ENCODE assay signal across 19 cellular contexts in the genomic region with DNA sequence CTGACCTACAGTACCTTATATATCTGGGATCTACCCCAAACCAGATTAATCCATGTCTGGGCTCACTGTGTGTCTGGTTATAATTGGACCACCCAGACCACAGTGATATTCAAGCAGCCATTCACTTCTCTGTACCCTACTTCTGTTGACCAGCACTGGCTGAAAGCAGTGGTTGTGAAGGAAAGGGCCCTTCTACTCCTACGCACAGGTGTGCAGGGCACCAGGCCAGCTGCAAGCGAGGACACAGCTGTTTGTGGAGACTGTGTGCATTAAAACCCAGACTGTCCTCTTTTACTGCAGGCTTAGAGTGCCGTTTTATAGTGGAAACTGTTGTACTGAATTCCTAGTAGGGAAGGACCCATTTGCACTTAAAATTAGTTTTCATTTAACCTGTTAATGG. TPM values are rescaled to one million over a fixed set of nuclear protein-coding genes. Genes with fewer than 3 reads are reported as not detected.
A peak's percentile ranks its signal among the peaks of the same experiment; 100 is the strongest.
DNase-seq lines count a peak whose midpoint lies in the region; ATAC-seq and TF ChIP-seq lines count a peak whose summit lies in the region.
"Had no signal": no experiment of that assay in that cellular context is flagged by ENCODE, and none has a peak within 500 bp of the region (broad histone marks: within the 10 kb centered on the region; RNA-seq: fewer than 3 reads in every experiment).

No MANE protein-coding gene starts in this region.

- intact Hi-C loops in OCI-LY7 (cut with micrococcal nuclease; ENCODE audit: unreplicated experiment) (no loop called here), lower lobe of right lung (cut with DNase I) (no loop called here)

- ATAC-seq in GM21723 (IDR thresholded peaks at IDR 0.05; ENCODE audit: unreplicated experiment) (peak; percentile 77), lower lobe of right lung (peak; percentile 24 to 40), HG02970 (IDR thresholded peaks at IDR 0.05; ENCODE audit: low FRiP score, unreplicated experiment) (no peak), GM18858 (IDR thresholded peaks at IDR 0.05; ENCODE audit: unreplicated experiment) (no peak)
- ATAC-seq: GM23338, right cardiac atrium had no signal

- no TSS peak for BruUV-seq in OCI-LY7 (replicated peaks; lab: Mats Ljungman, UMichigan)

- H3K4me2 ChIP-seq in BLaER1 treated with 17β-estradiol and CSF1 and Interleukin-3, amounts not matched to agents 10 nM and 100 nM = peak overlapping the region; percentile 13 to 57 (median 31); a peak in 17 of 22 replicates
- no peak overlapping the region for H3K4me2 ChIP-seq in OCI-LY7 (ENCODE audit: low read length)
- H3K4me2 ChIP-seq: GM23338, neural progenitor cell had no signal

- TF ChIP-seq CTCF in OCI-LY7 (conservative IDR thresholded peaks at IDR 0.05; ENCODE audit: low read length) = no peak
- TF ChIP-seq CTCF in lower lobe of right lung (IDR thresholded peaks at IDR 0.05) = no peak

- no peak overlapping the region for H3K4me3 ChIP-seq in BLaER1 treated with 17β-estradiol and CSF1 and Interleukin-3, amounts not matched to agents 10 nM and 100 nM
- H3K4me3 ChIP-seq in OCI-LY7 (ENCODE audit: low read depth, low read length, poor library complexity, severe bottlenecking) (no peak overlapping the region), lower lobe of right lung (no peak overlapping the region)
- H3K4me3 ChIP-seq: GM23338, neural progenitor cell, tibial artery had no signal

- H3K36me3 ChIP-seq in BLaER1 treated with 17β-estradiol and CSF1 and Interleukin-3, amounts not matched to agents 10 nM and 100 nM = no peaks in the 10 kb centered on the region
- H3K36me3 ChIP-seq in OCI-LY7 (ENCODE audit: insufficient read depth, low read length) (no peaks in the 10 kb centered on the region), lower lobe of right lung (no peaks in the 10 kb centered on the region)
- H3K36me3 ChIP-seq: neural progenitor cell, tibial artery had no signal

- H2AFZ ChIP-seq in OCI-LY7 (ENCODE audit: low read length) = peak overlapping the region; percentile 58; the same call in 1 of the 2 replicates
- H2AFZ ChIP-seq: GM23338, neural progenitor cell had no signal

- no peaks in the 10 kb centered on the region for H3K27me3 ChIP-seq in BLaER1 treated with 17β-estradiol and CSF1 and Interleukin-3, amounts not matched to agents 10 nM and 100 nM
- H3K27me3 ChIP-seq in lower lobe of right lung (ENCODE audit: low read depth) = no peaks in the 10 kb centered on the region
- H3K27me3 ChIP-seq: neural progenitor cell, tibial artery had no signal

- H3K79me2 ChIP-seq in OCI-LY7 (ENCODE audit: insufficient read depth, low read depth, low read length) = no peaks in the 10 kb centered on the region

- H3K27ac ChIP-seq in BLaER1 treated with 17β-estradiol and CSF1 and Interleukin-3, amounts not matched to agents 10 nM and 100 nM = no peak overlapping the region
- H3K27ac ChIP-seq in OCI-LY7 (ENCODE audit: low read depth, low read length, poor library complexity, severe bottlenecking) = no peak overlapping the region
- H3K27ac ChIP-seq in lower lobe of right lung = no peak overlapping the region
- H3K27ac ChIP-seq: neural progenitor cell, tibial artery had no signal

- POLR2A ChIA-PET in OCI-LY7 (lab: Charles Lee) = no interaction called here

- DNase-seq in OCI-LY7 (ENCODE audit: low spot score) (peak; percentile 35), lower lobe of right lung (no peak), DMS153 (lab: John Stamatoyannopoulos, UW) (no peak), amygdala (lab: John Stamatoyannopoulos, UW) (no peak)
- DNase-seq: activated CD4-positive, alpha-beta T cell treated with anti-CD3 and anti-CD28 coated beads for 1 hour; activated CD8-positive, alpha-beta memory T cell treated with anti-CD3 and anti-CD28 coated beads, Interleukin-2, amount 50 U/mL, for 48 hours; Calu3; effector CD8-positive, alpha-beta T cell; NCI-H1694; NCI-H526; right cardiac atrium; stimulated activated CD4-positive, alpha-beta T cell treated with anti-CD3 and anti-CD28 coated beads, Interleukin-2, amount 100 ng/mL, for 24 hours; tibial artery had no signal

- H3K9me3 ChIP-seq in BLaER1 treated with 17β-estradiol and CSF1 and Interleukin-3, amounts not matched to agents 10 nM and 100 nM (replicated peaks in 1 of 11) = peaks cover 0 to 6% (median 3%) of the 10 kb centered on the region in 11 experiments; a peak in 5 of 22 replicates
- H3K9me3 ChIP-seq in OCI-LY7 (ENCODE audit: low read length) (no peaks in the 10 kb centered on the region), lower lobe of right lung (no peaks in the 10 kb centered on the region)
- H3K9me3 ChIP-seq: tibial artery had no signal

- CTCF ChIA-PET in OCI-LY7 (lab: Charles Lee; ENCODE audit: unreplicated experiment) = no interaction called here

- H3K4me1 ChIP-seq in BLaER1 treated with 17β-estradiol and CSF1 and Interleukin-3, amounts not matched to agents 10 nM and 100 nM = peaks cover 18 to 40% (median 28%) of the 10 kb centered on the region in 10 experiments
- H3K4me1 ChIP-seq in OCI-LY7 (ENCODE audit: insufficient read depth, low read length, poor library complexity, severe bottlenecking) (peaks cover 23% of the 10 kb centered on the region), lower lobe of right lung (peaks cover 62% of the 10 kb centered on the region)

- H3K9ac ChIP-seq in BLaER1 treated with 17β-estradiol and CSF1 and Interleukin-3, amounts not matched to agents 10 nM and 100 nM = no peak overlapping the region
- H3K9ac ChIP-seq: neural progenitor cell had no signal

- no peaks in the 10 kb centered on the region for H3K9me2 ChIP-seq in OCI-LY7 (ENCODE audit: insufficient read depth, low read length)

- H4K20me1 ChIP-seq in BLaER1 treated with 17β-estradiol and CSF1 and Interleukin-3, amounts not matched to agents 10 nM and 100 nM = no peaks in the 10 kb centered on the region
- H4K20me1 ChIP-seq in OCI-LY7 (ENCODE audit: insufficient read depth, low read length) = no peaks in the 10 kb centered on the region

RNA-seq across cellular contexts. Expression of a gene that starts 29.5 kb away (rescaled TPM):
- total RNA-seq in OCI-LY7 (2014; rRNA removed; shearing (Covaris generic)) = 0.28 and 0.38 TPM in 2 replicates
- total RNA-seq in OCI-LY7 (2022) = not detected in 2 replicates
- total RNA-seq in lower lobe of right lung = 60.3 TPM

Comparison
In these comparisons a context has a peak if more than half of its experiments do, and no peak if none do; other contexts are left out.
1. ATAC-seq: peak in GM21723 (single experiment) and lower lobe of right lung (2 of 2); none in HG02970 (single experiment) and GM18858 (single experiment).
2. RNA of a gene that starts 29.5 kb away (total RNA-seq): 60.3 TPM in lower lobe of right lung (single experiment); 0.28 to 0.38 TPM in OCI-LY7; every median in the first group is over 10 times any median in the second.